Comparison of ENCODE assay signal across 1 cellular context in the genomic region with DNA sequence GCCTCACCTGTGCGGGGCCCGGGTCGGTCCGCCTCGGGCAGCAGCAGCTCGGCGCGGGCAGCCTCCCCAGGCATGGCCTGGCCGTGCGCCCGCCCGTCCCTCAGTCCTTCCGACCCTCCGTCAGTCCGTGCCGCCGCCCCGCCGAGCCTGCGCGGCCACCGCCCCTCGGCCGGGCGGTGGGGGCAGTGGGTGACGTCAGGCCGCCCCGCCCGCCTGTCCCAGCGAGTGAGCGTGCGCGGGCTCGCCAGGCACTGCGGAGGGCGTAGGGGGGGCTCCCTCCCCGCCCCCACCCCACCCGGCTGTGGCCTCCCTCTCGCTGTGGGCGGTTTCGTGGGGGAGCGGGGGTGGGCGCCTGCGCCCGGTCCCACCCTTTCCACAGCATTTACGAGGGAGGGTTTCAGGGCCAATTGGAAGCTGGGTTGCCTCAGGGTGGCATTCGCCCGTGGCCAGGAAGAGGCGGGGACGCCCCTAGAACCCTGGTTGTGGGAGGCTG.
TF ChIP-seq lines count a peak whose summit lies in the region.

A gene with protein sequence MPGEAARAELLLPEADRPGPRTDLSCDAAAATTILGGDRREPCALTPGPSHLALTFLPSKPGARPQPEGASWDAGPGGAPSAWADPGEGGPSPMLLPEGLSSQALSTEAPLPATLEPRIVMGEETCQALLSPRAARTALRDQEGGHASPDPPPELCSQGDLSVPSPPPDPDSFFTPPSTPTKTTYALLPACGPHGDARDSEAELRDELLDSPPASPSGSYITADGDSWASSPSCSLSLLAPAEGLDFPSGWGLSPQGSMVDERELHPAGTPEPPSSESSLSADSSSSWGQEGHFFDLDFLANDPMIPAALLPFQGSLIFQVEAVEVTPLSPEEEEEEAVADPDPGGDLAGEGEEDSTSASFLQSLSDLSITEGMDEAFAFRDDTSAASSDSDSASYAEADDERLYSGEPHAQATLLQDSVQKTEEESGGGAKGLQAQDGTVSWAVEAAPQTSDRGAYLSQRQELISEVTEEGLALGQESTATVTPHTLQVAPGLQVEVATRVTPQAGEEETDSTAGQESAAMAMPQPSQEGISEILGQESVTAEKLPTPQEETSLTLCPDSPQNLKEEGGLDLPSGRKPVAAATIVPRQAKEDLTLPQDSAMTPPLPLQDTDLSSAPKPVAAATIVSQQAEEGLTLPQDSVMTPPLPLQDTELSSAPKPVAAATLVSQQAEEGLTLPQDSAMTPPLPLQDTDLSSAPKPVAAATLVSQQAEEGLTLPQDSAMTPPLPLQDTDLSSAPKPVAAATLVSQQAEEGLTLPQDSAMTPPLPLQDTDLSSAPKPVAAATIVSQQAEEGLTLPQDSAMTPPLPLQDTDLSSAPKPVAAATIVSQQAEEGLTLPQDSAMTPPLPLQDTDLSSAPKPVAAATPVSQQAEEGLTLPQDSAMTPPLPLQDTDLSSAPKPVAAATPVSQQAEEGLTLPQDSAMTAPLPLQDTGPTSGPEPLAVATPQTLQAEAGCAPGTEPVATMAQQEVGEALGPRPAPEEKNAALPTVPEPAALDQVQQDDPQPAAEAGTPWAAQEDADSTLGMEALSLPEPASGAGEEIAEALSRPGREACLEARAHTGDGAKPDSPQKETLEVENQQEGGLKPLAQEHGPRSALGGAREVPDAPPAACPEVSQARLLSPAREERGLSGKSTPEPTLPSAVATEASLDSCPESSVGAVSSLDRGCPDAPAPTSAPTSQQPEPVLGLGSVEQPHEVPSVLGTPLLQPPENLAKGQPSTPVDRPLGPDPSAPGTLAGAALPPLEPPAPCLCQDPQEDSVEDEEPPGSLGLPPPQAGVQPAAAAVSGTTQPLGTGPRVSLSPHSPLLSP (N-terminal part only) (minus strand): TSS at position 149 of the 493 bp plus-strand sequence. CDS start 75 bp downstream, at position 74.

TF ChIP-seq in endothelial cell of umbilical vein, 7 proteins besides CTCF, POLR2A, EP300 and RAD21 (continued from another document):
- no peak for TF ChIP-seq JUN (IDR thresholded peaks at IDR 0.05; ENCODE audit: borderline replicate concordance, insufficient read depth, insufficient read length, low read depth)
- TF ChIP-seq, protein P1, sequence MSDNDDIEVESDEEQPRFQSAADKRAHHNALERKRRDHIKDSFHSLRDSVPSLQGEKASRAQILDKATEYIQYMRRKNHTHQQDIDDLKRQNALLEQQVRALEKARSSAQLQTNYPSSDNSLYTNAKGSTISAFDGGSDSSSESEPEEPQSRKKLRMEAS (IDR thresholded peaks at IDR 0.05; ENCODE audit: insufficient read depth, insufficient read length), result no peak
- no peak for TF ChIP-seq POLR2AphosphoS5 (IDR thresholded peaks at IDR 0.05; ENCODE audit: insufficient read depth, low read depth, low read length)
- TF ChIP-seq FOS (IDR thresholded peaks at IDR 0.05; ENCODE audit: borderline replicate concordance, insufficient read depth, low read length), result no peak
- no peak for TF ChIP-seq MYC (IDR thresholded peaks at IDR 0.05; ENCODE audit: low read depth, low read length)
